8 cellular contexts compared by ENCODE assay signal in the genomic region with DNA sequence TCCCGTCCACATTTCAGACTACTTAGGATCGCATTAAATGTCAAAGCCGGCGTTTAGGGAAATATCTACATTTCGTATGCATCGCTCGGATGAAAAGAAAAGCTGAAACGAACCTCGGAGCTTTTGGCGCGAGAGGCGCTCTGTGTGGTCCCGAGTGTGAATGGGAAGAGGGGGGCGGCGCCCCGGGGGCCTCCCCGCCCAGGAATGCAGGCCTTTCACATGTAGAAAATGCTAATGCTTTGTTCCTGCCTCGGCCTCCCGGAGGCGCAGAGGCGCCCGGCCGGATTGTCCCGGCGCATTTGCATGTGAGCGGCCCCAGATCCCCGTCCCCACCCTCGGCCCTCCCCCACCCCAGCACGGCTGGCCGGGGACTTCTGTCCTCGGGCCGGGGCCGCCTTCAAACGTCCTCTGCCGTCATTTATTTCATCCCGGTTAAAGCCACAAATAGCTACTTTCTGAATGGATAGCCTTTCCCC. TPM values are rescaled to one million over a fixed set of nuclear protein-coding genes. Genes with fewer than 3 reads are reported as not detected.
DNase-seq lines count a peak whose midpoint lies in the region; ATAC-seq and TF ChIP-seq lines count a peak whose summit lies in the region.

No MANE protein-coding gene starts in this region.

- no peaks in the 10 kb centered on the region for H3K9me3 Mint-ChIP-seq in CD8-positive, alpha-beta memory T cell

- peaks cover 4% of the 10 kb centered on the region for H3K4me1 ChIP-seq in CD8-positive, alpha-beta memory T cell (ENCODE audit: insufficient read depth, low read length)
- H3K4me1 ChIP-seq in SK-N-SH (ENCODE audit: control insufficient read depth in 1 of 2, insufficient read depth in 2 of 2, low read depth in 1 of 2, low read length in 1 of 2) (no peaks in the 10 kb centered on the region; a peak in 1 of 4 replicates), mononuclear cell (ENCODE audit: insufficient read depth, low read length) (peaks cover 5% of the 10 kb centered on the region), urinary bladder (ENCODE audit: insufficient read depth) (no peaks in the 10 kb centered on the region)

- CTCF ChIA-PET in CD8-positive, alpha-beta memory T cell (lab: Charles Lee), result interaction anchor here (0.6 to 1.6 kb wide), 9 partner anchors 8 to 593 kb away, joined by 3 to 6 read pairs (median 4); no protein-coding TSS in a partner anchor
- CTCF ChIA-PET in SK-N-SH (lab: Yijun Ruan, JAX), result interaction anchor here (0.7 to 2.8 kb wide), 12 partner anchors 9 to 267 kb away, joined by 3 to 18 read pairs (median 4); no protein-coding TSS in a partner anchor

- H2AFZ ChIP-seq in SK-N-SH (ENCODE audit: low read depth), result peak overlapping the region; percentile 92; the same call in 1 of the 2 replicates

- H3K27me3 Mint-ChIP-seq in CD8-positive, alpha-beta memory T cell, result peaks cover 1 to 3% of the 10 kb centered on the region in 2 donors

- peaks cover 0 to 3% (median 0%) of the 10 kb centered on the region in 3 donors for H3K36me3 Mint-ChIP-seq in CD8-positive, alpha-beta memory T cell

- peak overlapping the region; percentile 83 for H3K4me3 ChIP-seq in CD8-positive, alpha-beta memory T cell (ENCODE audit: low read length)
- H3K4me3 ChIP-seq in SK-N-SH (ENCODE audit: low read depth in 2 of 2, low read length in 1 of 2) (peak overlapping the region; percentile 51 to 86), epithelial cell of esophagus (ENCODE audit: low read length) (peak overlapping the region; percentile 58), mononuclear cell (ENCODE audit: low read length) (peak overlapping the region; percentile 45), urinary bladder (ENCODE audit: low read depth, low read length) (peak overlapping the region; percentile 32)

- H3K27ac Mint-ChIP-seq in CD8-positive, alpha-beta memory T cell, result peak overlapping the region in 4 of 8 donors; percentile 46 to 76 (median 64)

- H3K79me2 ChIP-seq in SK-N-SH (ENCODE audit: insufficient read depth), result no peaks in the 10 kb centered on the region

- 27% methylated on average over 27 of the region's 36 CpGs for WGBS in SK-N-SH (ENCODE audit: low lambda C conversion rate)
- 5% methylated on average over 36 of the region's 36 CpGs for WGBS in urinary bladder

- H3K4me1 Mint-ChIP-seq in CD8-positive, alpha-beta memory T cell, result peaks cover 4 to 12% (median 5%) of the 10 kb centered on the region in 3 donors

- H3F3A ChIP-seq in SK-N-SH (replicated peaks; ENCODE audit: insufficient read depth), result no peaks in the 10 kb centered on the region

- no peaks in the 10 kb centered on the region for H3K9me2 ChIP-seq in SK-N-SH

- H3K27ac ChIP-seq in CD8-positive, alpha-beta memory T cell (ENCODE audit: low read depth, low read length), result peak overlapping the region; percentile 31
- H3K27ac ChIP-seq in SK-N-SH (ENCODE audit: low read depth in 2 of 2, low read length in 1 of 2) (no peak overlapping the region), urinary bladder (ENCODE audit: low read depth) (no peak overlapping the region)

- H3K27me3 ChIP-seq in CD8-positive, alpha-beta memory T cell (ENCODE audit: insufficient read depth, low read length, poor library complexity, severe bottlenecking), result no peaks in the 10 kb centered on the region
- H3K27me3 ChIP-seq in SK-N-SH (ENCODE audit: insufficient read depth), result no peaks in the 10 kb centered on the region
- H3K27me3 ChIP-seq in mononuclear cell (ENCODE audit: insufficient read depth, low read length), result no peaks in the 10 kb centered on the region

- H4K20me1 ChIP-seq in SK-N-SH (ENCODE audit: insufficient read depth), result no peaks in the 10 kb centered on the region

- no peaks in the 10 kb centered on the region for H3K36me3 ChIP-seq in CD8-positive, alpha-beta memory T cell (ENCODE audit: insufficient read depth, low read length)
- H3K36me3 ChIP-seq in SK-N-SH (replicated peaks in 1 of 2; ENCODE audit: control insufficient read depth in 1 of 2, insufficient read depth in 2 of 2, low read length in 1 of 2), result peaks cover 0 to under 1% of the 10 kb centered on the region in 2 experiments
- H3K36me3 ChIP-seq in urinary bladder (ENCODE audit: insufficient read depth), result no peaks in the 10 kb centered on the region

- H3K4me3 Mint-ChIP-seq in CD8-positive, alpha-beta memory T cell, result peak overlapping the region; percentile 88 to 93 (median 91)

- H3K4me2 ChIP-seq in SK-N-SH, result peak overlapping the region; percentile 97

- POLR2A ChIA-PET in CD8-positive, alpha-beta memory T cell (lab: Charles Lee), result no interaction called here
- POLR2A ChIA-PET in SK-N-SH (lab: Yijun Ruan, JAX), result interaction anchor here (0.6 kb wide), 1 partner anchor 19 kb away, joined by 4 read pairs; no protein-coding TSS in a partner anchor

- H3K9me3 ChIP-seq in CD8-positive, alpha-beta memory T cell (ENCODE audit: low read length), result no peaks in the 10 kb centered on the region
- H3K9me3 ChIP-seq in SK-N-SH (no peaks in the 10 kb centered on the region), mononuclear cell (ENCODE audit: low read depth, low read length) (no peaks in the 10 kb centered on the region)

- TF ChIP-seq CTCF in SK-N-SH (IDR thresholded peaks at IDR 0.05), result no peak
- peak; percentile 13 for TF ChIP-seq CTCF in epithelial cell of esophagus (IDR thresholded peaks at IDR 0.05; ENCODE audit: insufficient read depth, low read depth, low read length, missing control alignments)

- TF ChIP-seq EP300 in SK-N-SH (IDR thresholded peaks at IDR 0.05; ENCODE audit: borderline replicate concordance in 1 of 2, low read depth in 1 of 2, low read length in 1 of 2), result no peak

- H3K9ac ChIP-seq in SK-N-SH, result peak overlapping the region; percentile 39; the same call in 1 of the 2 replicates

- ATAC-seq in GM19324 (IDR thresholded peaks at IDR 0.05; ENCODE audit: low FRiP score, unreplicated experiment) (peak; percentile 35), HG03378 (IDR thresholded peaks at IDR 0.05; ENCODE audit: unreplicated experiment) (peak; percentile 25)

- no peak for TF ChIP-seq RAD21 in SK-N-SH (IDR thresholded peaks at IDR 0.05; ENCODE audit: low read length)

- DNase-seq in CD8-positive, alpha-beta memory T cell, result peak in 1 of 5 donors; percentile 3
- DNase-seq in SK-N-SH (peak; percentile 72), epithelial cell of esophagus (ENCODE audit: low read depth) (peak; percentile 48)
- DNase-seq in activated CD4-positive, CD25-positive, alpha-beta regulatory T cell (lab: John Stamatoyannopoulos, UW), result no peak

TF ChIP-seq in SK-N-SH, 30 proteins besides CTCF, POLR2A, EP300 and RAD21:
- TF ChIP-seq FOXJ3 (CRISPR knock-in tag; IDR thresholded peaks at IDR 0.05), result no peak
- TF ChIP-seq, protein P1, sequence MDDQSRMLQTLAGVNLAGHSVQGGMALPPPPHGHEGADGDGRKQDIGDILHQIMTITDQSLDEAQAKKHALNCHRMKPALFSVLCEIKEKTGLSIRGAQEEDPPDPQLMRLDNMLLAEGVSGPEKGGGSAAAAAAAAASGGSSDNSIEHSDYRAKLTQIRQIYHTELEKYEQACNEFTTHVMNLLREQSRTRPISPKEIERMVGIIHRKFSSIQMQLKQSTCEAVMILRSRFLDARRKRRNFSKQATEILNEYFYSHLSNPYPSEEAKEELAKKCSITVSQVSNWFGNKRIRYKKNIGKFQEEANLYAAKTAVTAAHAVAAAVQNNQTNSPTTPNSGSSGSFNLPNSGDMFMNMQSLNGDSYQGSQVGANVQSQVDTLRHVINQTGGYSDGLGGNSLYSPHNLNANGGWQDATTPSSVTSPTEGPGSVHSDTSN (IDR thresholded peaks at IDR 0.05), result no peak
- no peak for TF ChIP-seq TEAD4 (IDR thresholded peaks at IDR 0.05; ENCODE audit: borderline replicate concordance, insufficient read depth)
- no peak for TF ChIP-seq EZH2phosphoT487 (IDR thresholded peaks at IDR 0.05; ENCODE audit: borderline replicate concordance, low read depth)
- no peak for TF ChIP-seq NRF1 (IDR thresholded peaks at IDR 0.05; ENCODE audit: low read depth, low read length)
- TF ChIP-seq GATA2 (CRISPR knock-in tag; IDR thresholded peaks at IDR 0.05), result no peak
- no peak for TF ChIP-seq SIN3A (IDR thresholded peaks at IDR 0.05; ENCODE audit: borderline replicate concordance, low read depth, low read length)
- TF ChIP-seq SMC3 (IDR thresholded peaks at IDR 0.05; ENCODE audit: low read depth, low read length), result no peak
- TF ChIP-seq NFIC (IDR thresholded peaks at IDR 0.05; ENCODE audit: borderline replicate concordance), result no peak
- TF ChIP-seq MEF2A (IDR thresholded peaks at IDR 0.05; ENCODE audit: borderline replicate concordance, low read depth), result no peak
- TF ChIP-seq USF2 (IDR thresholded peaks at IDR 0.05; ENCODE audit: borderline replicate concordance, low read depth, low read length), result no peak
- no peak for TF ChIP-seq RFX5 (IDR thresholded peaks at IDR 0.05; ENCODE audit: low read length)
- TF ChIP-seq USF1 (IDR thresholded peaks at IDR 0.05; ENCODE audit: borderline replicate concordance, low read depth), result no peak
- TF ChIP-seq, protein P2, sequence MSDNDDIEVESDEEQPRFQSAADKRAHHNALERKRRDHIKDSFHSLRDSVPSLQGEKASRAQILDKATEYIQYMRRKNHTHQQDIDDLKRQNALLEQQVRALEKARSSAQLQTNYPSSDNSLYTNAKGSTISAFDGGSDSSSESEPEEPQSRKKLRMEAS (IDR thresholded peaks at IDR 0.05; ENCODE audit: low read depth), result no peak
- no peak for TF ChIP-seq FOXM1 (IDR thresholded peaks at IDR 0.05; ENCODE audit: low read depth)
- no peak for TF ChIP-seq TCF12 (IDR thresholded peaks at IDR 0.05)
- TF ChIP-seq TAF1 (IDR thresholded peaks at IDR 0.05; ENCODE audit: borderline replicate concordance, low read depth, low read length), result no peak

RNA-seq across cellular contexts. Expression of gene TRIM71, which starts 37.0 kb away (rescaled TPM):
- total RNA-seq in CD8-positive, alpha-beta memory T cell, result under 1 TPM; 0.02 to 0.07 TPM
- polyA plus RNA-seq in CD8-positive, alpha-beta memory T cell, result not detected
- not detected in 2 replicates for polyA plus RNA-seq in SK-N-SH (2012; rRNA removed)
- not detected in 2 replicates for polyA plus RNA-seq in SK-N-SH (2012; cell fraction: cytosol; rRNA removed)
- polyA plus RNA-seq in SK-N-SH (2012; cell fraction: nucleus; rRNA removed), result not detected in 2 replicates
- total RNA-seq in mononuclear cell, result 0.10 TPM
- 0.74 TPM for total RNA-seq in urinary bladder
- not detected for polyA plus RNA-seq in urinary bladder

Comparison
In these comparisons a context has a peak if more than half of its experiments do, and no peak if none do; other contexts are left out.
1. DNase-seq: peak in SK-N-SH (single experiment) and epithelial cell of esophagus (single experiment); none in activated CD4-positive, CD25-positive, alpha-beta regulatory T cell (0 of 4).
2. H3K4me3 ChIP-seq: peak in every context shown above with its lines; median percentile 83 in CD8-positive, alpha-beta memory T cell; 68 in SK-N-SH; 58 in epithelial cell of esophagus; 45 in mononuclear cell; 32 in urinary bladder.